15 cellular contexts compared by ENCODE assay signal in the genomic region with DNA sequence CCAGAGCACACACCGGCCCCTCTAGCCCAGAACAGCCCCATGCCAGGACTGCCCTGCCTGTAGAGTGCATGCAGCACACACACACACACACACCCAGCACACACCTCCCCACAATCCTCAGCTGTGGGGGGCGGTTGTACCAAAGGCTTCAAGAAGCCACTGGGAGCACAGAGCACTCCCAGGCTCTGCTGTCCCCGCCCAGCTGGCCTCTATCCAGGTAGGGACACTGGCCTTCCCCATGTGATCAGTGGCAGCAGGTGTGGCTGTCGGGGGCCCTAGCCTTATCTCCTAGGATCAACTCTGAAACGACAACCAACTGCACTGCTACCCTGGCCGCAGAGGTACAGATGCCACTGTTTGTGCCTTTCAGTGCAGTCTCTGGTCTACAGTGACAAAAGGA. TPM values are rescaled to one million over a fixed set of nuclear protein-coding genes. Genes with fewer than 3 reads are reported as not detected.
DNase-seq lines count a peak whose midpoint lies in the region; ATAC-seq and TF ChIP-seq lines count a peak whose summit lies in the region.
"Had no signal": no experiment of that assay in that cellular context is flagged by ENCODE, and none has a peak within 500 bp of the region (broad histone marks: within the 10 kb centered on the region; RNA-seq: fewer than 3 reads in every experiment).

No MANE protein-coding gene starts in this region.

- no peaks in the 10 kb centered on the region for H3K9me3 Mint-ChIP-seq in activated CD8-positive, alpha-beta memory T cell treated with anti-CD3 and anti-CD28 coated beads, Interleukin-2, amount 10 ng/mL, durations not matched to agents 7 days and 5 days (ENCODE audit: low read depth)
- H3K9me3 Mint-ChIP-seq in endothelial cell (ENCODE audit: unreplicated experiment), result no peaks in the 10 kb centered on the region

- CTCF ChIA-PET in activated CD8-positive, alpha-beta memory T cell treated with anti-CD3 and anti-CD28 coated beads, Interleukin-2, amount 10 ng/mL, durations not matched to agents 7 days and 5 days (lab: Charles Lee), result interaction anchor here (3.5 to 5.1 kb wide), 2 partner anchors 18 to 50 kb away, joined by 15 to 55 read pairs; a partner anchor contains a TSS
- CTCF ChIA-PET in PC-3 (lab: Charles Lee), result no interaction called here

- no peaks in the 10 kb centered on the region for H3F3A ChIP-seq in PC-3 (ENCODE audit: low read length, unreplicated experiment)

- POLR2A ChIA-PET in PC-3 (lab: Charles Lee; ENCODE audit: unreplicated experiment), result no interaction called here

- intact Hi-C loops in PC-3 (cut with micrococcal nuclease), result loop anchor here (5.0 kb wide), 1 partner anchor 41 kb away; a partner anchor contains a TSS

- ATAC-seq in activated CD8-positive, alpha-beta memory T cell treated with anti-CD3 and anti-CD28 coated beads, Interleukin-2, amount 10 ng/mL, durations not matched to agents 7 days and 5 days, result no peak
- ATAC-seq in PC-3, result no peak

- no peak for TF ChIP-seq CTCF in PC-3 (conservative IDR thresholded peaks at IDR 0.05; ENCODE audit: low read depth, low read length)
- TF ChIP-seq CTCF in endothelial cell (IDR thresholded peaks at IDR 0.05; ENCODE audit: unreplicated experiment), result no peak

- H3K4me1 Mint-ChIP-seq in activated CD8-positive, alpha-beta memory T cell treated with anti-CD3 and anti-CD28 coated beads, Interleukin-2, amount 10 ng/mL, durations not matched to agents 7 days and 5 days, result peaks cover 35% of the 10 kb centered on the region
- peaks cover 11% of the 10 kb centered on the region for H3K4me1 Mint-ChIP-seq in endothelial cell (ENCODE audit: unreplicated experiment)

- H3K36me3 ChIP-seq in PC-3 (ENCODE audit: low read depth, low read length) (no peaks in the 10 kb centered on the region), skeletal muscle satellite cell (ENCODE audit: insufficient read depth, low read length) (peaks cover 51% of the 10 kb centered on the region)

- H3K27ac ChIP-seq in PC-3 (ENCODE audit: low read length), result no peak overlapping the region
- H3K27ac ChIP-seq: ascending aorta had no signal

- H3K4me3 Mint-ChIP-seq in activated CD8-positive, alpha-beta memory T cell treated with anti-CD3 and anti-CD28 coated beads, Interleukin-2, amount 10 ng/mL, durations not matched to agents 7 days and 5 days, result peak overlapping the region; percentile 93
- peak overlapping the region; percentile 94 for H3K4me3 Mint-ChIP-seq in endothelial cell (ENCODE audit: unreplicated experiment)

- H3K4me1 ChIP-seq in PC-3 (ENCODE audit: insufficient read depth, low read length) (peaks cover 25% of the 10 kb centered on the region), skeletal muscle satellite cell (ENCODE audit: control insufficient read depth, insufficient read depth, low read length) (peaks cover 25% of the 10 kb centered on the region)

- H2AFZ ChIP-seq in PC-3 (ENCODE audit: low read length), result no peak overlapping the region

- no peaks in the 10 kb centered on the region for H3K9me2 ChIP-seq in PC-3 (replicated peaks; ENCODE audit: low read length)

- peaks cover 40% of the 10 kb centered on the region for H3K79me2 ChIP-seq in PC-3 (ENCODE audit: low read length)

- DNase-seq in activated CD8-positive, alpha-beta memory T cell treated with anti-CD3 and anti-CD28 coated beads, Interleukin-2, amount 10 ng/mL, durations not matched to agents 7 days and 5 days, result no peak
- DNase-seq in activated CD8-positive, alpha-beta memory T cell treated with anti-CD3 and anti-CD28 coated beads for 24 hours, result no peak
- DNase-seq in PC-3 (no peak), endothelial cell (ENCODE audit: low spot score) (no peak), DMS153 treated with DMSO at 0.1 percent for 48 hours (lab: John Stamatoyannopoulos, UW; ENCODE audit: unreplicated experiment) (no peak), AML-193 (lab: John Stamatoyannopoulos, UW) (no peak)
- DNase-seq in activated CD4-positive, CD25-positive, alpha-beta regulatory T cell (lab: John Stamatoyannopoulos, UW), result no peak
- DNase-seq: activated CD4-positive, alpha-beta T cell treated with anti-CD3 and anti-CD28 coated beads, Interleukin-2, amount 50 U/mL, for 1 hour; NCI-H446 treated with DMSO at 0.1 percent for 48 hours; Right ventricle myocardium superior; stimulated activated naive CD4-positive, alpha-beta T cell had no signal

- no peak overlapping the region for H3K27ac Mint-ChIP-seq in activated CD8-positive, alpha-beta memory T cell treated with anti-CD3 and anti-CD28 coated beads, Interleukin-2, amount 10 ng/mL, durations not matched to agents 7 days and 5 days
- peak overlapping the region; percentile 38 for H3K27ac Mint-ChIP-seq in endothelial cell (ENCODE audit: unreplicated experiment)

- no TSS peak for BruUV-seq in PC-3 (replicated peaks; lab: Mats Ljungman, UMichigan)

- peak overlapping the region; percentile 96 for H3K4me2 ChIP-seq in PC-3 (ENCODE audit: low read length)
- H3K4me2 ChIP-seq in skeletal muscle satellite cell (ENCODE audit: low read length), result peak overlapping the region; percentile 91

- no peaks in the 10 kb centered on the region for H3K27me3 Mint-ChIP-seq in activated CD8-positive, alpha-beta memory T cell treated with anti-CD3 and anti-CD28 coated beads, Interleukin-2, amount 10 ng/mL, durations not matched to agents 7 days and 5 days
- H3K27me3 Mint-ChIP-seq in endothelial cell (ENCODE audit: unreplicated experiment), result peaks cover 7% of the 10 kb centered on the region

- H3K4me3 ChIP-seq in PC-3 (ENCODE audit: low read length) (peak overlapping the region; percentile 99), skeletal muscle satellite cell (ENCODE audit: low read length) (no peak overlapping the region)

- no peaks in the 10 kb centered on the region for H3K27me3 ChIP-seq in PC-3 (ENCODE audit: low read length)
- no peaks in the 10 kb centered on the region for H3K27me3 ChIP-seq in skeletal muscle satellite cell (ENCODE audit: control insufficient read depth, insufficient read depth, low read length)
- H3K27me3 ChIP-seq: ascending aorta had no signal

- peaks cover 11% of the 10 kb centered on the region for H4K20me1 ChIP-seq in PC-3 (ENCODE audit: low read length)

- H3K9ac ChIP-seq in PC-3 (ENCODE audit: low read length) (no peak overlapping the region), skeletal muscle satellite cell (ENCODE audit: low read depth, low read length) (no peak overlapping the region)

- H3K9me3 ChIP-seq in PC-3 (ENCODE audit: low read length) (no peaks in the 10 kb centered on the region), skeletal muscle satellite cell (replicated peaks; ENCODE audit: low read length) (no peaks in the 10 kb centered on the region)
- H3K9me3 ChIP-seq: ascending aorta had no signal

- peaks cover 5% of the 10 kb centered on the region for H3K36me3 Mint-ChIP-seq in activated CD8-positive, alpha-beta memory T cell treated with anti-CD3 and anti-CD28 coated beads, Interleukin-2, amount 10 ng/mL, durations not matched to agents 7 days and 5 days
- peaks cover 11% of the 10 kb centered on the region for H3K36me3 Mint-ChIP-seq in endothelial cell (ENCODE audit: low read depth, unreplicated experiment)

RNA-seq across cellular contexts. Expression of a gene that starts 2.0 kb away (rescaled TPM):
- total RNA-seq in activated CD8-positive, alpha-beta memory T cell treated with anti-CD3 and anti-CD28 coated beads, Interleukin-2, amount 10 ng/mL, durations not matched to agents 7 days and 5 days, result 10 to 100 TPM; 59.8 to 69.7 TPM
- 21.6 and 30.2 TPM in 2 replicates for total RNA-seq in PC-3 (2014; rRNA removed)
- 76.8 TPM for total RNA-seq in endothelial cell (ENCODE audit: unreplicated experiment)
- total RNA-seq in skeletal muscle satellite cell (2012; rRNA removed), result 17.5 and 21.5 TPM in 2 replicates

RNA-seq across cellular contexts. Expression of a gene that starts 2.1 kb away (rescaled TPM):
- total RNA-seq in activated CD8-positive, alpha-beta memory T cell treated with anti-CD3 and anti-CD28 coated beads, Interleukin-2, amount 10 ng/mL, durations not matched to agents 7 days and 5 days, result 10 to 100 TPM; 80.2 to 91.3 TPM
- total RNA-seq in PC-3 (2014; rRNA removed), result 123 and 148 TPM in 2 replicates
- total RNA-seq in endothelial cell (ENCODE audit: unreplicated experiment), result 53.8 TPM
- 64.6 and 103 TPM in 2 replicates for total RNA-seq in skeletal muscle satellite cell (2012; rRNA removed)

RNA-seq across cellular contexts. Expression of a gene that starts 14.2 kb away (rescaled TPM):
- 10 to 100 TPM; 11.1 to 13.3 TPM for total RNA-seq in activated CD8-positive, alpha-beta memory T cell treated with anti-CD3 and anti-CD28 coated beads, Interleukin-2, amount 10 ng/mL, durations not matched to agents 7 days and 5 days
- total RNA-seq in PC-3 (2014; rRNA removed), result 11.3 and 14.7 TPM in 2 replicates
- 8.2 TPM for total RNA-seq in endothelial cell (ENCODE audit: unreplicated experiment)
- 7.9 and 8.6 TPM in 2 replicates for total RNA-seq in skeletal muscle satellite cell (2012; rRNA removed)

RNA-seq across cellular contexts. Expression of a gene that starts 14.5 kb away (rescaled TPM):
- total RNA-seq in activated CD8-positive, alpha-beta memory T cell treated with anti-CD3 and anti-CD28 coated beads, Interleukin-2, amount 10 ng/mL, durations not matched to agents 7 days and 5 days, result not detected
- total RNA-seq in PC-3 (2014; rRNA removed) (not detected in 2 replicates), endothelial cell (ENCODE audit: unreplicated experiment) (not detected)
- total RNA-seq in skeletal muscle satellite cell (2012; rRNA removed), result not detected in 2 replicates
- total RNA-seq: ascending aorta, H4, M059J, Right ventricle myocardium superior had no signal

RNA-seq across cellular contexts. Expression of a gene that starts 16.5 kb away (rescaled TPM):
- total RNA-seq in activated CD8-positive, alpha-beta memory T cell treated with anti-CD3 and anti-CD28 coated beads, Interleukin-2, amount 10 ng/mL, durations not matched to agents 7 days and 5 days, result under 1 TPM in 1 of 2 experiments, not detected in 1; 0.30 TPM
- total RNA-seq in PC-3 (2014; rRNA removed) (0.40 and 2.0 TPM in 2 replicates), endothelial cell (ENCODE audit: unreplicated experiment) (not detected)
- not detected in 2 replicates for total RNA-seq in skeletal muscle satellite cell (2012; rRNA removed)
- total RNA-seq: ascending aorta, M059J, Right ventricle myocardium superior had no signal
